ENCODE assay signal across 33 cellular contexts in the genomic region with DNA sequence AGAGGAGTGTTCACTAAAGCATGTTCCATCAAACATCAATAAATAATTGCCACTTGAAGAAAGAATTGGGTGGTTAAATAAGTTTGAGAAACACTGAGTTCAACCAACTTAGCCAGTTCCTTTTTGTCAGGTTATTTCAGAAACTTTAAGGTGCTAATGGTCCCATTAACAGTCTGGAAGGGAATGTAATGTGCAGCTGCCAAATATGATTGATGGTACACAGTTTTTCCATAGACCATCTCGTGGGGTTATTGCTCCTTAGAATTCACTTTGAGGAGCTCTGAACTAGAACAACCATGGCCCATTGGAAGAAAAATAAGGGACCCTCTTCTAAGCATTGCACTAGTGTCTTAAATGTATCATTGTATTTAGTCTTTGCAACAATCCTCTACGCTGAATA.
DNase-seq lines count a peak whose midpoint lies in the region; ATAC-seq, FAIRE-seq and TF ChIP-seq lines count a peak whose summit lies in the region.
"Had no signal": no experiment of that assay in that cellular context is flagged by ENCODE, and none has a peak within 500 bp of the region (broad histone marks: within the 10 kb centered on the region; RNA-seq: fewer than 3 reads in every experiment).

No MANE protein-coding gene starts in this region.

- no peak for TF ChIP-seq POLR2A in K562 (conservative IDR thresholded peaks at IDR 0.05)

- peaks cover 4% of the 10 kb centered on the region for H3K9me3 Mint-ChIP-seq in nephron
- H3K9me3 Mint-ChIP-seq in CD8-positive, alpha-beta T cell: no peaks in the 10 kb centered on the region

- no peak for TF ChIP-seq RAD21 in K562 (CRISPR knock-in tag; conservative IDR thresholded peaks at IDR 0.05 in 1 of 2, IDR thresholded peaks at IDR 0.05 in 1 of 2)

- H3K36me3 ChIP-seq in K562 (ENCODE audit: control insufficient read depth, insufficient read depth, low read length): no peaks in the 10 kb centered on the region
- H3K36me3 ChIP-seq in CD8-positive, alpha-beta T cell (ENCODE audit: insufficient read depth, low read length): no peaks in the 10 kb centered on the region
- H3K36me3 ChIP-seq: BE2C; BLaER1; BLaER1 treated with 17β-estradiol and CSF1 and Interleukin-3, amounts not matched to agents 10 nM and 100 nM had no signal

- H4K20me1 ChIP-seq in K562 (replicated peaks; ENCODE audit: control insufficient read depth, insufficient read depth, low read length): no peaks in the 10 kb centered on the region
- H4K20me1 ChIP-seq: BLaER1; BLaER1 treated with 17β-estradiol and CSF1 and Interleukin-3, amounts not matched to agents 10 nM and 100 nM had no signal

- peaks cover 5% of the 10 kb centered on the region for H3K4me1 Mint-ChIP-seq in nephron
- H3K4me1 Mint-ChIP-seq in CD8-positive, alpha-beta T cell (ENCODE audit: low read depth): no peaks in the 10 kb centered on the region
- H3K4me1 Mint-ChIP-seq: B cell; CD14-positive monocyte; CD4-positive, CD25-positive, alpha-beta regulatory T cell; CD8-positive, alpha-beta memory T cell had no signal

- no peak for FAIRE-seq in K562 (lab: Jason Lieb, UNC)
- FAIRE-seq: A204.1, A549, D721Med had no signal

- no peaks in the 10 kb centered on the region for H3K27me3 ChIP-seq in K562 (ENCODE audit: control insufficient read depth in 2 of 2, insufficient read depth in 2 of 2, low read length in 2 of 2)
- no peaks in the 10 kb centered on the region for H3K27me3 ChIP-seq in CD8-positive, alpha-beta T cell (ENCODE audit: insufficient read depth, low read length)
- H3K27me3 ChIP-seq: BE2C; BLaER1; BLaER1 treated with 17β-estradiol and CSF1 and Interleukin-3, amounts not matched to agents 10 nM and 100 nM had no signal

- no peak overlapping the region for H3K9ac ChIP-seq in K562 (ENCODE audit: insufficient read depth in 1 of 2, low read depth in 2 of 2, low read length in 2 of 2)
- H3K9ac ChIP-seq: BLaER1; BLaER1 treated with 17β-estradiol and CSF1 and Interleukin-3, amounts not matched to agents 10 nM and 100 nM had no signal

- BruUV-seq in K562 (replicated peaks; lab: Mats Ljungman, UMichigan): no TSS peak

- intact Hi-C loops in K562 (cut with micrococcal nuclease): no loop called here
- intact Hi-C loops in CD8-positive, alpha-beta T cell (cut with DNase I, micrococcal nuclease): no loop called here

- 49% methylated on average over 2 of the region's 2 CpGs for WGBS in K562 (ENCODE audit: insufficient coverage, low coverage, missing lambda C conversion rate)

- H2AFZ ChIP-seq in K562 (ENCODE audit: low read depth, low read length): 0 out of 2 replicates have a peak overlapping the region, but pooled peaks have one; percentile 37

- H3K4me3 ChIP-seq in K562: no peak overlapping the region
- no peak overlapping the region for H3K4me3 ChIP-seq in CD8-positive, alpha-beta T cell (ENCODE audit: low read depth, low read length)
- H3K4me3 ChIP-seq: A549; BLaER1; BLaER1 treated with 17β-estradiol and CSF1 and Interleukin-3, amounts not matched to agents 10 nM and 100 nM had no signal

- H3K9me3 ChIP-seq in K562 (replicated peaks; ENCODE audit: control insufficient read depth, insufficient read depth, low read depth, low read length): no peaks in the 10 kb centered on the region
- no peaks in the 10 kb centered on the region for H3K9me3 ChIP-seq in CD8-positive, alpha-beta T cell (ENCODE audit: low read length)
- H3K9me3 ChIP-seq: A549, BE2C, Caco-2 had no signal

- in situ Hi-C loops in K562 (cut with MboI): no loop called here

- CTCF ChIA-PET in HEK293T (lab: Yijun Ruan, JAX): no interaction called here
- CTCF ChIA-PET in K562 (lab: Yijun Ruan, JAX; ENCODE audit: low intra/inter-chr PET ratio): no interaction called here
- CTCF ChIA-PET in CD8-positive, alpha-beta T cell (lab: Charles Lee): interaction anchor here (0.6 kb wide), 1 partner anchor 839 kb away, joined by 4 read pairs; no protein-coding TSS in a partner anchor

- H3K36me3 Mint-ChIP-seq in nephron (ENCODE audit: low read depth): peaks cover 40% of the 10 kb centered on the region
- H3K36me3 Mint-ChIP-seq in CD8-positive, alpha-beta T cell: no peaks in the 10 kb centered on the region
- H3K36me3 Mint-ChIP-seq: CD14-positive monocyte; CD4-positive, alpha-beta memory T cell; CD4-positive, CD25-positive, alpha-beta regulatory T cell; CD8-positive, alpha-beta memory T cell had no signal

- no peaks in the 10 kb centered on the region for H3K9me1 ChIP-seq in K562 (ENCODE audit: control insufficient read depth, insufficient read depth, low read length)

- DNase-seq in HEK293T (ENCODE audit: extremely low spot score): no peak
- no peak for DNase-seq in K562 (ENCODE audit: extremely low read depth in 1 of 4, low spot score in 3 of 4)
- no peak for DNase-seq in CD8-positive, alpha-beta T cell
- no peak for DNase-seq in NCI-H1092 treated with DMSO at 0.1 percent for 48 hours (lab: John Stamatoyannopoulos, UW)
- no peak for DNase-seq in AML-193 (lab: John Stamatoyannopoulos, UW)
- DNase-seq: 8988T; ACHN; BE2C; C1 segment of cervical spinal cord; Caco-2; Calu3; CD4-positive, alpha-beta memory T cell; CD4-positive, alpha-beta T cell; CD4-positive, CD25-positive, alpha-beta regulatory T cell; CD8-positive, alpha-beta memory T cell; COR-L47; DMS 273 treated with DMSO at 0.1 percent for 48 hours; DMS153; DMS53; DMS79; DMS79 treated with DMSO at 0.1 percent for 48 hours; DND-41; EL had no signal

- H3K27ac ChIP-seq in K562 (ENCODE audit: extremely low read depth, low read depth, low read length): no peak overlapping the region
- no peak overlapping the region for H3K27ac ChIP-seq in CD8-positive, alpha-beta T cell (ENCODE audit: low read depth, low read length)
- H3K27ac ChIP-seq: 22Rv1; A549; BLaER1; BLaER1 treated with 17β-estradiol and CSF1 and Interleukin-3, amounts not matched to agents 10 nM and 100 nM; C4-2B had no signal

- H3K79me2 ChIP-seq in K562 (ENCODE audit: control insufficient read depth, insufficient read depth, low read length): no peaks in the 10 kb centered on the region

- H3K27me3 Mint-ChIP-seq in nephron (ENCODE audit: low read depth): no peaks in the 10 kb centered on the region
- H3K27me3 Mint-ChIP-seq in CD8-positive, alpha-beta T cell (ENCODE audit: low read depth): peaks cover 5% of the 10 kb centered on the region
- H3K27me3 Mint-ChIP-seq: B cell; CD4-positive, CD25-positive, alpha-beta regulatory T cell had no signal

- TF ChIP-seq CTCF in K562 (IDR thresholded peaks at IDR 0.05 in 2 of 3, conservative IDR thresholded peaks at IDR 0.05 in 1 of 3; ENCODE audit: insufficient read depth in 2 of 3, low read depth in 1 of 3, low read length in 3 of 3) (no peak), nephron (IDR thresholded peaks at IDR 0.05; ENCODE audit: unreplicated experiment in 3 of 3) (no peak)
- TF ChIP-seq CTCF in CD8-positive, alpha-beta T cell (IDR thresholded peaks at IDR 0.05): no peak

- POLR2A ChIA-PET in HEK293T (lab: Yijun Ruan, JAX): no interaction called here
- POLR2A ChIA-PET in K562 (lab: Yijun Ruan, JAX): interaction anchor here (1.2 to 1.6 kb wide), 2 partner anchors 9 to 27 kb away, joined by 4 to 6 read pairs; no protein-coding TSS in a partner anchor
- POLR2A ChIA-PET in CD8-positive, alpha-beta T cell (lab: Charles Lee): no interaction called here

- no peak overlapping the region for H3K4me2 ChIP-seq in K562 (ENCODE audit: insufficient read depth, low read length)
- H3K4me2 ChIP-seq: A549; BLaER1; BLaER1 treated with 17β-estradiol and CSF1 and Interleukin-3, amounts not matched to agents 10 nM and 100 nM had no signal

- no peak overlapping the region for H3K4me3 Mint-ChIP-seq in nephron
- no peak overlapping the region for H3K4me3 Mint-ChIP-seq in CD8-positive, alpha-beta T cell
- H3K4me3 Mint-ChIP-seq: B cell; CD14-positive monocyte; CD4-positive, alpha-beta memory T cell; CD4-positive, alpha-beta T cell; CD4-positive, CD25-positive, alpha-beta regulatory T cell; CD8-positive, alpha-beta memory T cell had no signal

- ATAC-seq in K562: no peak
- no peak for ATAC-seq in CD8-positive, alpha-beta T cell
- ATAC-seq: A549 had no signal

- peak overlapping the region in 2 of 3 experiments; percentile 27 to 78 for H3K27ac Mint-ChIP-seq in nephron
- no peak overlapping the region for H3K27ac Mint-ChIP-seq in CD8-positive, alpha-beta T cell
- H3K27ac Mint-ChIP-seq: B cell; CD14-positive monocyte; CD4-positive, alpha-beta memory T cell; CD4-positive, alpha-beta T cell; CD4-positive, CD25-positive, alpha-beta regulatory T cell; CD8-positive, alpha-beta memory T cell had no signal

- no peaks in the 10 kb centered on the region for H3K4me1 ChIP-seq in K562 (replicated peaks in 1 of 2; ENCODE audit: control insufficient read depth in 2 of 2, insufficient read depth in 2 of 2, low read length in 2 of 2)
- no peaks in the 10 kb centered on the region for H3K4me1 ChIP-seq in CD8-positive, alpha-beta T cell (ENCODE audit: insufficient read depth, low read length)
- H3K4me1 ChIP-seq: A549; BE2C; BLaER1; BLaER1 treated with 17β-estradiol and CSF1 and Interleukin-3, amounts not matched to agents 10 nM and 100 nM had no signal

- TF ChIP-seq EP300 in K562 (IDR thresholded peaks at IDR 0.05; ENCODE audit: low read length): no peak

TF ChIP-seq in HEK293T, 16 proteins besides CTCF, POLR2A, EP300 and RAD21 (continues in another document):
- TF ChIP-seq SUZ12 (IDR thresholded peaks at IDR 0.05) (no peak), ZNF384 (IDR thresholded peaks at IDR 0.05) (no peak), BHLHE40 (IDR thresholded peaks at IDR 0.05; ENCODE audit: borderline replicate concordance) (no peak)
- TF ChIP-seq, protein P1, sequence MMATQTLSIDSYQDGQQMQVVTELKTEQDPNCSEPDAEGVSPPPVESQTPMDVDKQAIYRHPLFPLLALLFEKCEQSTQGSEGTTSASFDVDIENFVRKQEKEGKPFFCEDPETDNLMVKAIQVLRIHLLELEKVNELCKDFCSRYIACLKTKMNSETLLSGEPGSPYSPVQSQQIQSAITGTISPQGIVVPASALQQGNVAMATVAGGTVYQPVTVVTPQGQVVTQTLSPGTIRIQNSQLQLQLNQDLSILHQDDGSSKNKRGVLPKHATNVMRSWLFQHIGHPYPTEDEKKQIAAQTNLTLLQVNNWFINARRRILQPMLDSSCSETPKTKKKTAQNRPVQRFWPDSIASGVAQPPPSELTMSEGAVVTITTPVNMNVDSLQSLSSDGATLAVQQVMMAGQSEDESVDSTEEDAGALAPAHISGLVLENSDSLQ (IDR thresholded peaks at IDR 0.05): peak; percentile 41; the same call in 1 of the 2 replicates

TF ChIP-seq in K562, 482 proteins besides CTCF, POLR2A, EP300 and RAD21 (continues in another document):
- TF ChIP-seq MEIS2 (IDR thresholded peaks at IDR 0.05; ENCODE audit: partially characterized antibody): peak; percentile 77
